1 cellular context compared by ENCODE assay signal in the genomic region with DNA sequence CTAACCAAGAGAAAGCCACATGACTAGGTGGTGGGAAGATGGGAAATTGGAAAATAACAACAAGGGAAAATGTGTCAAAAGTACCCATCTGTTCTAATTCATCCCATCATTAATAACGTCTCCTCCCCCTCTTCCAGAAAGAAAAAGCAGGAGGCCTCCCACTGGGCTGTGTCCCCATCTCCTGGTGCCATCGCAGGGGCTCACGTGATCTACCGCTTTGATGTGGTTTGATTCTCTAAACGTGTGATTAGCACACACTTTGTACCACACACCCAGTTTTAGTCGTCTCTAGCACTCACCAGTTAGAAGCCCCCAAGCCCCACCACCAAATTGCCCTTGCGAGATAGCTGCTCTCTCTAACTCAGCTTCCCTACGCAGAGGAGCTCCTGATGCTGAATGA.
TF ChIP-seq lines count a peak whose summit lies in the region.

No MANE protein-coding gene starts in this region.

TF ChIP-seq in K562, 482 proteins besides CTCF, POLR2A, EP300 and RAD21 (continued from another document):
- TF ChIP-seq, protein P1, sequence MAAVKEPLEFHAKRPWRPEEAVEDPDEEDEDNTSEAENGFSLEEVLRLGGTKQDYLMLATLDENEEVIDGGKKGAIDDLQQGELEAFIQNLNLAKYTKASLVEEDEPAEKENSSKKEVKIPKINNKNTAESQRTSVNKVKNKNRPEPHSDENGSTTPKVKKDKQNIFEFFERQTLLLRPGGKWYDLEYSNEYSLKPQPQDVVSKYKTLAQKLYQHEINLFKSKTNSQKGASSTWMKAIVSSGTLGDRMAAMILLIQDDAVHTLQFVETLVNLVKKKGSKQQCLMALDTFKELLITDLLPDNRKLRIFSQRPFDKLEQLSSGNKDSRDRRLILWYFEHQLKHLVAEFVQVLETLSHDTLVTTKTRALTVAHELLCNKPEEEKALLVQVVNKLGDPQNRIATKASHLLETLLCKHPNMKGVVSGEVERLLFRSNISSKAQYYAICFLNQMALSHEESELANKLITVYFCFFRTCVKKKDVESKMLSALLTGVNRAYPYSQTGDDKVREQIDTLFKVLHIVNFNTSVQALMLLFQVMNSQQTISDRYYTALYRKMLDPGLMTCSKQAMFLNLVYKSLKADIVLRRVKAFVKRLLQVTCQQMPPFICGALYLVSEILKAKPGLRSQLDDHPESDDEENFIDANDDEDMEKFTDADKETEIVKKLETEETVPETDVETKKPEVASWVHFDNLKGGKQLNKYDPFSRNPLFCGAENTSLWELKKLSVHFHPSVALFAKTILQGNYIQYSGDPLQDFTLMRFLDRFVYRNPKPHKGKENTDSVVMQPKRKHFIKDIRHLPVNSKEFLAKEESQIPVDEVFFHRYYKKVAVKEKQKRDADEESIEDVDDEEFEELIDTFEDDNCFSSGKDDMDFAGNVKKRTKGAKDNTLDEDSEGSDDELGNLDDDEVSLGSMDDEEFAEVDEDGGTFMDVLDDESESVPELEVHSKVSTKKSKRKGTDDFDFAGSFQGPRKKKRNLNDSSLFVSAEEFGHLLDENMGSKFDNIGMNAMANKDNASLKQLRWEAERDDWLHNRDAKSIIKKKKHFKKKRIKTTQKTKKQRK (IDR thresholded peaks at IDR 0.05; ENCODE audit: borderline replicate concordance, low read depth, low read length): no peak
- TF ChIP-seq ZFP1 (CRISPR knock-in tag; IDR thresholded peaks at IDR 0.05) (no peak), SIRT6 (IDR thresholded peaks at IDR 0.05; ENCODE audit: low read depth, low read length) (no peak), BHLHE40 (IDR thresholded peaks at IDR 0.05; ENCODE audit: low read length) (peak; percentile 79), MCM7 (IDR thresholded peaks at IDR 0.05) (no peak), TCF7 (IDR thresholded peaks at IDR 0.05; ENCODE audit: borderline replicate concordance) (peak; percentile 96), POLR3G (IDR thresholded peaks at IDR 0.05; ENCODE audit: extremely low read depth, insufficient read length, insufficient replicate concordance) (no peak), SNIP1 (IDR thresholded peaks at IDR 0.05; ENCODE audit: low read depth) (no peak), SREBF1 (IDR thresholded peaks at IDR 0.05; ENCODE audit: borderline replicate concordance, low read depth, low read length) (no peak), POLR2AphosphoS5 (IDR thresholded peaks at IDR 0.05; ENCODE audit: control insufficient read depth, insufficient read depth, low read depth, low read length) (no peak), CAMTA2 (CRISPR knock-in tag; conservative IDR thresholded peaks at IDR 0.05) (no peak), KHSRP (IDR thresholded peaks at IDR 0.05) (no peak), ZNF644 (tag; IDR thresholded peaks at IDR 0.05; ENCODE audit: low read depth) (no peak), TCFL5 (CRISPR knock-in tag; conservative IDR thresholded peaks at IDR 0.05) (no peak), E2F3 (CRISPR knock-in tag; IDR thresholded peaks at IDR 0.05) (no peak), FOXA3 (CRISPR knock-in tag; conservative IDR thresholded peaks at IDR 0.05 in 1 of 2, IDR thresholded peaks at IDR 0.05 in 1 of 2) (no peak), SOX6 (IDR thresholded peaks at IDR 0.05) (no peak), HDAC1 (IDR thresholded peaks at IDR 0.05) (no peak), RAD51 (IDR thresholded peaks at IDR 0.05; ENCODE audit: borderline replicate concordance, low read depth) (peak; percentile 40; the same call in 1 of the 2 replicates), ARID1B (IDR thresholded peaks at IDR 0.05) (no peak), NELFE (IDR thresholded peaks at IDR 0.05; ENCODE audit: insufficient read depth, insufficient read length) (no peak), SMAD2 (IDR thresholded peaks at IDR 0.05; ENCODE audit: low read depth, low read length) (no peak), ELF2 (CRISPR knock-in tag; IDR thresholded peaks at IDR 0.05) (no peak), ZNF707 (CRISPR knock-in tag; conservative IDR thresholded peaks at IDR 0.05) (no peak), MTA2 (IDR thresholded peaks at IDR 0.05; ENCODE audit: low read depth) (no peak), NR2C1 (IDR thresholded peaks at IDR 0.05) (no peak), NR2C1 (tag; IDR thresholded peaks at IDR 0.05) (no peak), PTBP1 (IDR thresholded peaks at IDR 0.05; ENCODE audit: low read depth, low read length) (no peak), FOXK1 (CRISPR knock-in tag; IDR thresholded peaks at IDR 0.05; ENCODE audit: borderline replicate concordance) (no peak), DMBX1 (CRISPR knock-in tag; IDR thresholded peaks at IDR 0.05; ENCODE audit: borderline replicate concordance) (no peak), RUNX1 (IDR thresholded peaks at IDR 0.05; ENCODE audit: low read depth) (no peak), HMG20A (CRISPR knock-in tag; conservative IDR thresholded peaks at IDR 0.05) (no peak), DDX20 (tag; IDR thresholded peaks at IDR 0.05; ENCODE audit: low read depth) (no peak), RBM15 (IDR thresholded peaks at IDR 0.05; ENCODE audit: insufficient read depth, low read length) (no peak), LEF1 (IDR thresholded peaks at IDR 0.05) (peak; percentile 90)
- TF ChIP-seq, protein P2, sequence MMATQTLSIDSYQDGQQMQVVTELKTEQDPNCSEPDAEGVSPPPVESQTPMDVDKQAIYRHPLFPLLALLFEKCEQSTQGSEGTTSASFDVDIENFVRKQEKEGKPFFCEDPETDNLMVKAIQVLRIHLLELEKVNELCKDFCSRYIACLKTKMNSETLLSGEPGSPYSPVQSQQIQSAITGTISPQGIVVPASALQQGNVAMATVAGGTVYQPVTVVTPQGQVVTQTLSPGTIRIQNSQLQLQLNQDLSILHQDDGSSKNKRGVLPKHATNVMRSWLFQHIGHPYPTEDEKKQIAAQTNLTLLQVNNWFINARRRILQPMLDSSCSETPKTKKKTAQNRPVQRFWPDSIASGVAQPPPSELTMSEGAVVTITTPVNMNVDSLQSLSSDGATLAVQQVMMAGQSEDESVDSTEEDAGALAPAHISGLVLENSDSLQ (IDR thresholded peaks at IDR 0.05): no peak
- TF ChIP-seq, protein P3, sequence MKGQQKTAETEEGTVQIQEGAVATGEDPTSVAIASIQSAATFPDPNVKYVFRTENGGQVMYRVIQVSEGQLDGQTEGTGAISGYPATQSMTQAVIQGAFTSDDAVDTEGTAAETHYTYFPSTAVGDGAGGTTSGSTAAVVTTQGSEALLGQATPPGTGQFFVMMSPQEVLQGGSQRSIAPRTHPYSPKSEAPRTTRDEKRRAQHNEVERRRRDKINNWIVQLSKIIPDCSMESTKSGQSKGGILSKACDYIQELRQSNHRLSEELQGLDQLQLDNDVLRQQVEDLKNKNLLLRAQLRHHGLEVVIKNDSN (CRISPR knock-in tag; IDR thresholded peaks at IDR 0.05): peak; percentile 63
- TF ChIP-seq, protein P4, sequence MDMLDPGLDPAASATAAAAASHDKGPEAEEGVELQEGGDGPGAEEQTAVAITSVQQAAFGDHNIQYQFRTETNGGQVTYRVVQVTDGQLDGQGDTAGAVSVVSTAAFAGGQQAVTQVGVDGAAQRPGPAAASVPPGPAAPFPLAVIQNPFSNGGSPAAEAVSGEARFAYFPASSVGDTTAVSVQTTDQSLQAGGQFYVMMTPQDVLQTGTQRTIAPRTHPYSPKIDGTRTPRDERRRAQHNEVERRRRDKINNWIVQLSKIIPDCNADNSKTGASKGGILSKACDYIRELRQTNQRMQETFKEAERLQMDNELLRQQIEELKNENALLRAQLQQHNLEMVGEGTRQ (CRISPR knock-in tag; IDR thresholded peaks at IDR 0.05): peak; percentile 62
- TF ChIP-seq, protein P5, sequence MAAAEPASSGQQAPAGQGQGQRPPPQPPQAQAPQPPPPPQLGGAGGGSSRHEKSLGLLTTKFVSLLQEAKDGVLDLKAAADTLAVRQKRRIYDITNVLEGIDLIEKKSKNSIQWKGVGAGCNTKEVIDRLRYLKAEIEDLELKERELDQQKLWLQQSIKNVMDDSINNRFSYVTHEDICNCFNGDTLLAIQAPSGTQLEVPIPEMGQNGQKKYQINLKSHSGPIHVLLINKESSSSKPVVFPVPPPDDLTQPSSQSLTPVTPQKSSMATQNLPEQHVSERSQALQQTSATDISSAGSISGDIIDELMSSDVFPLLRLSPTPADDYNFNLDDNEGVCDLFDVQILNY (CRISPR knock-in tag; IDR thresholded peaks at IDR 0.05): no peak
- TF ChIP-seq, protein P6, sequence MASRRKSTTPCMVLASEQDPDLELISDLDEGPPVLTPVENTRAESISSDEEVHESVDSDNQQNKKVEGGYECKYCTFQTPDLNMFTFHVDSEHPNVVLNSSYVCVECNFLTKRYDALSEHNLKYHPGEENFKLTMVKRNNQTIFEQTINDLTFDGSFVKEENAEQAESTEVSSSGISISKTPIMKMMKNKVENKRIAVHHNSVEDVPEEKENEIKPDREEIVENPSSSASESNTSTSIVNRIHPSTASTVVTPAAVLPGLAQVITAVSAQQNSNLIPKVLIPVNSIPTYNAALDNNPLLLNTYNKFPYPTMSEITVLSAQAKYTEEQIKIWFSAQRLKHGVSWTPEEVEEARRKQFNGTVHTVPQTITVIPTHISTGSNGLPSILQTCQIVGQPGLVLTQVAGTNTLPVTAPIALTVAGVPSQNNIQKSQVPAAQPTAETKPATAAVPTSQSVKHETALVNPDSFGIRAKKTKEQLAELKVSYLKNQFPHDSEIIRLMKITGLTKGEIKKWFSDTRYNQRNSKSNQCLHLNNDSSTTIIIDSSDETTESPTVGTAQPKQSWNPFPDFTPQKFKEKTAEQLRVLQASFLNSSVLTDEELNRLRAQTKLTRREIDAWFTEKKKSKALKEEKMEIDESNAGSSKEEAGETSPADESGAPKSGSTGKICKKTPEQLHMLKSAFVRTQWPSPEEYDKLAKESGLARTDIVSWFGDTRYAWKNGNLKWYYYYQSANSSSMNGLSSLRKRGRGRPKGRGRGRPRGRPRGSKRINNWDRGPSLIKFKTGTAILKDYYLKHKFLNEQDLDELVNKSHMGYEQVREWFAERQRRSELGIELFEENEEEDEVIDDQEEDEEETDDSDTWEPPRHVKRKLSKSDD (conservative IDR thresholded peaks at IDR 0.05; ENCODE audit: low read length): no peak
- TF ChIP-seq, protein P7, sequence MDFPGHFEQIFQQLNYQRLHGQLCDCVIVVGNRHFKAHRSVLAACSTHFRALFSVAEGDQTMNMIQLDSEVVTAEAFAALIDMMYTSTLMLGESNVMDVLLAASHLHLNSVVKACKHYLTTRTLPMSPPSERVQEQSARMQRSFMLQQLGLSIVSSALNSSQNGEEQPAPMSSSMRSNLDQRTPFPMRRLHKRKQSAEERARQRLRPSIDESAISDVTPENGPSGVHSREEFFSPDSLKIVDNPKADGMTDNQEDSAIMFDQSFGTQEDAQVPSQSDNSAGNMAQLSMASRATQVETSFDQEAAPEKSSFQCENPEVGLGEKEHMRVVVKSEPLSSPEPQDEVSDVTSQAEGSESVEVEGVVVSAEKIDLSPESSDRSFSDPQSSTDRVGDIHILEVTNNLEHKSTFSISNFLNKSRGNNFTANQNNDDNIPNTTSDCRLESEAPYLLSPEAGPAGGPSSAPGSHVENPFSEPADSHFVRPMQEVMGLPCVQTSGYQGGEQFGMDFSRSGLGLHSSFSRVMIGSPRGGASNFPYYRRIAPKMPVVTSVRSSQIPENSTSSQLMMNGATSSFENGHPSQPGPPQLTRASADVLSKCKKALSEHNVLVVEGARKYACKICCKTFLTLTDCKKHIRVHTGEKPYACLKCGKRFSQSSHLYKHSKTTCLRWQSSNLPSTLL (IDR thresholded peaks at IDR 0.05): no peak
- TF ChIP-seq, protein P8, sequence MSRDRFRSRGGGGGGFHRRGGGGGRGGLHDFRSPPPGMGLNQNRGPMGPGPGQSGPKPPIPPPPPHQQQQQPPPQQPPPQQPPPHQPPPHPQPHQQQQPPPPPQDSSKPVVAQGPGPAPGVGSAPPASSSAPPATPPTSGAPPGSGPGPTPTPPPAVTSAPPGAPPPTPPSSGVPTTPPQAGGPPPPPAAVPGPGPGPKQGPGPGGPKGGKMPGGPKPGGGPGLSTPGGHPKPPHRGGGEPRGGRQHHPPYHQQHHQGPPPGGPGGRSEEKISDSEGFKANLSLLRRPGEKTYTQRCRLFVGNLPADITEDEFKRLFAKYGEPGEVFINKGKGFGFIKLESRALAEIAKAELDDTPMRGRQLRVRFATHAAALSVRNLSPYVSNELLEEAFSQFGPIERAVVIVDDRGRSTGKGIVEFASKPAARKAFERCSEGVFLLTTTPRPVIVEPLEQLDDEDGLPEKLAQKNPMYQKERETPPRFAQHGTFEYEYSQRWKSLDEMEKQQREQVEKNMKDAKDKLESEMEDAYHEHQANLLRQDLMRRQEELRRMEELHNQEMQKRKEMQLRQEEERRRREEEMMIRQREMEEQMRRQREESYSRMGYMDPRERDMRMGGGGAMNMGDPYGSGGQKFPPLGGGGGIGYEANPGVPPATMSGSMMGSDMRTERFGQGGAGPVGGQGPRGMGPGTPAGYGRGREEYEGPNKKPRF (IDR thresholded peaks at IDR 0.05; ENCODE audit: low read depth, low read length): no peak
- TF ChIP-seq, protein P9, sequence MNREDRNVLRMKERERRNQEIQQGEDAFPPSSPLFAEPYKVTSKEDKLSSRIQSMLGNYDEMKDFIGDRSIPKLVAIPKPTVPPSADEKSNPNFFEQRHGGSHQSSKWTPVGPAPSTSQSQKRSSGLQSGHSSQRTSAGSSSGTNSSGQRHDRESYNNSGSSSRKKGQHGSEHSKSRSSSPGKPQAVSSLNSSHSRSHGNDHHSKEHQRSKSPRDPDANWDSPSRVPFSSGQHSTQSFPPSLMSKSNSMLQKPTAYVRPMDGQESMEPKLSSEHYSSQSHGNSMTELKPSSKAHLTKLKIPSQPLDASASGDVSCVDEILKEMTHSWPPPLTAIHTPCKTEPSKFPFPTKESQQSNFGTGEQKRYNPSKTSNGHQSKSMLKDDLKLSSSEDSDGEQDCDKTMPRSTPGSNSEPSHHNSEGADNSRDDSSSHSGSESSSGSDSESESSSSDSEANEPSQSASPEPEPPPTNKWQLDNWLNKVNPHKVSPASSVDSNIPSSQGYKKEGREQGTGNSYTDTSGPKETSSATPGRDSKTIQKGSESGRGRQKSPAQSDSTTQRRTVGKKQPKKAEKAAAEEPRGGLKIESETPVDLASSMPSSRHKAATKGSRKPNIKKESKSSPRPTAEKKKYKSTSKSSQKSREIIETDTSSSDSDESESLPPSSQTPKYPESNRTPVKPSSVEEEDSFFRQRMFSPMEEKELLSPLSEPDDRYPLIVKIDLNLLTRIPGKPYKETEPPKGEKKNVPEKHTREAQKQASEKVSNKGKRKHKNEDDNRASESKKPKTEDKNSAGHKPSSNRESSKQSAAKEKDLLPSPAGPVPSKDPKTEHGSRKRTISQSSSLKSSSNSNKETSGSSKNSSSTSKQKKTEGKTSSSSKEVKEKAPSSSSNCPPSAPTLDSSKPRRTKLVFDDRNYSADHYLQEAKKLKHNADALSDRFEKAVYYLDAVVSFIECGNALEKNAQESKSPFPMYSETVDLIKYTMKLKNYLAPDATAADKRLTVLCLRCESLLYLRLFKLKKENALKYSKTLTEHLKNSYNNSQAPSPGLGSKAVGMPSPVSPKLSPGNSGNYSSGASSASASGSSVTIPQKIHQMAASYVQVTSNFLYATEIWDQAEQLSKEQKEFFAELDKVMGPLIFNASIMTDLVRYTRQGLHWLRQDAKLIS (CRISPR knock-in tag; IDR thresholded peaks at IDR 0.05): no peak
- TF ChIP-seq, protein P10, sequence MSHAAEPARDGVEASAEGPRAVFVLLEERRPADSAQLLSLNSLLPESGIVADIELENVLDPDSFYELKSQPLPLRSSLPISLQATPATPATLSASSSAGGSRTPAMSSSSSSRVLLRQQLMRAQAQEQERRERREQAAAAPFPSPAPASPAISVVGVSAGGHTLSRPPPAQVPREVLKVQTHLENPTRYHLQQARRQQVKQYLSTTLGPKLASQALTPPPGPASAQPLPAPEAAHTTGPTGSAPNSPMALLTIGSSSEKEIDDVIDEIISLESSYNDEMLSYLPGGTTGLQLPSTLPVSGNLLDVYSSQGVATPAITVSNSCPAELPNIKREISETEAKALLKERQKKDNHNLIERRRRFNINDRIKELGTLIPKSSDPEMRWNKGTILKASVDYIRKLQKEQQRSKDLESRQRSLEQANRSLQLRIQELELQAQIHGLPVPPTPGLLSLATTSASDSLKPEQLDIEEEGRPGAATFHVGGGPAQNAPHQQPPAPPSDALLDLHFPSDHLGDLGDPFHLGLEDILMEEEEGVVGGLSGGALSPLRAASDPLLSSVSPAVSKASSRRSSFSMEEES (CRISPR knock-in tag; IDR thresholded peaks at IDR 0.05): peak; percentile 61
TF ChIP-seq in K562: peak in this region for 7.
